Comparison of ENCODE assay signal across 17 cellular contexts in genomic region chr10:104416851-104417250, GRCh38.
"Had no signal": no experiment of that assay in that cellular context is flagged by ENCODE, and none has a peak within 500 bp of the region (broad histone marks: within the 10 kb centered on the region; RNA-seq: fewer than 3 reads in every experiment).

No MANE protein-coding gene starts in this region.

- DNase-seq: effector memory CD8-positive, alpha-beta T cell; kidney glomerular epithelial cell; naive thymus-derived CD8-positive, alpha-beta T cell; nucleus accumbens; ovary; sigmoid colon; stimulated activated CD4-positive, alpha-beta T cell treated with anti-CD3 and anti-CD28 coated beads, Interleukin-2, amount 100 ng/mL, for 48 hours; stimulated activated CD8-positive, alpha-beta memory T cell treated with anti-CD3 and anti-CD28 coated beads, Interleukin-4, amount 100 ng/mL, for 48 hours; stimulated activated naive CD8-positive, alpha-beta T cell treated with anti-CD3 and anti-CD28 coated beads, Interleukin-15, Interleukin-2, amounts not matched to agents 100 U/mL and 50 U/mL, for 24 hours; thyroid gland; uterus had no signal

- FAIRE-seq: colon had no signal

- H3K36me3 ChIP-seq: esophagus muscularis mucosa, gastroesophageal sphincter, ovary, right atrium auricular region, sigmoid colon, suprapubic skin, thyroid gland, uterus had no signal

- H3K27ac ChIP-seq: esophagus muscularis mucosa, gastroesophageal sphincter, ovary, right atrium auricular region, sigmoid colon, skin epidermis, suprapubic skin, thyroid gland, uterus had no signal

- H3K4me3 ChIP-seq: esophagus muscularis mucosa, gastroesophageal sphincter, ovary, right atrium auricular region, sigmoid colon, skin epidermis, suprapubic skin, thyroid gland, uterus had no signal

- H3K27me3 ChIP-seq: esophagus muscularis mucosa, gastroesophageal sphincter, ovary, right atrium auricular region, sigmoid colon, suprapubic skin, thyroid gland, uterus had no signal

- H3K9me3 ChIP-seq: esophagus muscularis mucosa, gastroesophageal sphincter, ovary, right atrium auricular region, sigmoid colon, suprapubic skin, thyroid gland, uterus had no signal

- H3K4me1 ChIP-seq: esophagus muscularis mucosa, gastroesophageal sphincter, right atrium auricular region, sigmoid colon, suprapubic skin, thyroid gland, uterus had no signal
